In the genomic region with DNA sequence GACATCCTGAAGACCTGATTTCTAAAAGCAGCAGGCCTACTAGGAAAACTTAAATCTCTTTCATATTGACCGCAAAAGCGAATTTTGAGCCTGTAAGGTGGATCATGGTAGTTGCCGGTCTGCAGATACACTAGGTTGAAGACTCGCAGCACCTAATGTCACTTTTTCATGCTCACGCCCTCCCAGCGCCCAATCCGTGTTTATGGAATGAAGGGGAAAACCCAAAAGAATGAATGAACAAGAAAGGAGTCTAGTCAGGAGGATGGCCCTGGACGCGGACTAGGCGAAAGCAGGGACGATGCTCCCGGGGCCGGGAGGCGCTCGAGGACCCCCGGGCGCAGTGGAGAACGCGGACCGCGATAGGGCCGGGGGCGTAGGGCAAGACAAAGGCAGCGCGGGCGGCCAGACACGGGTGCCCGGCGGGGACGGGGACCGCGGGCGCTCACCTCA, we compare ENCODE assay signal across 8 cellular contexts. TPM values are rescaled to one million over a fixed set of nuclear protein-coding genes. Genes with fewer than 3 reads are reported as not detected.
A peak's percentile ranks its signal among the peaks of the same experiment; 100 is the strongest.
DNase-seq lines count a peak whose midpoint lies in the region; ATAC-seq lines count a peak whose summit lies in the region.

No MANE protein-coding gene starts in this region.

- H3K4me1 ChIP-seq in duodenal mucosa (ENCODE audit: control insufficient read depth in 1 of 2, insufficient read depth in 2 of 2, low read length in 2 of 2) = peaks cover 42 to 51% of the 10 kb centered on the region in 2 donors

- peak overlapping the region; percentile 79 to 88 for H3K9ac ChIP-seq in duodenal mucosa (ENCODE audit: low read depth in 1 of 2, low read length in 2 of 2)

- peaks cover 61% of the 10 kb centered on the region for H3K4me1 Mint-ChIP-seq in activated CD4-positive, alpha-beta T cell treated with anti-CD3 and anti-CD28 coated beads for 36 hours
- peaks cover 37 to 59% of the 10 kb centered on the region in 2 donors for H3K4me1 Mint-ChIP-seq in natural killer cell treated with Interleukin-12 subunit alpha and Interleukin-12 subunit beta and Interleukin-15 and Interleukin-18, amount 100 ng/mL, for 72 hours (ENCODE audit: low read depth in 2 of 2)

- intact Hi-C loops in activated CD4-positive, alpha-beta T cell treated with anti-CD3 and anti-CD28 coated beads for 36 hours (cut with DNase I, micrococcal nuclease) = loop anchor here (1.0 to 10.0 kb wide), 10 partner anchors 51 to 969 kb away; a partner anchor contains a TSS

- no peak for DNase-seq in activated CD4-positive, alpha-beta T cell treated with anti-CD3 and anti-CD28 coated beads for 36 hours
- no peak for DNase-seq in activated CD4-positive, alpha-beta T cell treated with anti-CD3 and anti-CD28 coated beads for 48 hours
- DNase-seq in RKO (ENCODE audit: low spot score) (peak; percentile 14), HuH-7.5 (ENCODE audit: low spot score) (no peak), NOMO-1 treated with dmso at 0.1 percent for 144 hours (lab: John Stamatoyannopoulos, UW; ENCODE audit: unreplicated experiment) (no peak)
- no peak for DNase-seq in natural killer cell treated with Interleukin-12 subunit alpha and Interleukin-12 subunit beta and Interleukin-15 and Interleukin-18, amount 100 ng/mL, for 72 hours (ENCODE audit: low spot score)

- POLR2A ChIA-PET in activated CD4-positive, alpha-beta T cell treated with anti-CD3 and anti-CD28 coated beads for 36 hours (lab: Charles Lee) = interaction anchor here (2.8 kb wide), 1 partner anchor 35 kb away, joined by 13 read pairs; no protein-coding TSS in a partner anchor

- H3K9me3 Mint-ChIP-seq in activated CD4-positive, alpha-beta T cell treated with anti-CD3 and anti-CD28 coated beads for 36 hours (ENCODE audit: low read depth) = no peaks in the 10 kb centered on the region
- H3K9me3 Mint-ChIP-seq in natural killer cell treated with Interleukin-12 subunit alpha and Interleukin-12 subunit beta and Interleukin-15 and Interleukin-18, amount 100 ng/mL, for 72 hours = no peaks in the 10 kb centered on the region

- CTCF ChIA-PET in activated CD4-positive, alpha-beta T cell treated with anti-CD3 and anti-CD28 coated beads for 36 hours (lab: Charles Lee) = interaction anchor here (1.0 to 1.9 kb wide), 6 partner anchors 10 to 241 kb away, joined by 3 to 7 read pairs (median 4); no protein-coding TSS in a partner anchor

- H3K27me3 ChIP-seq in duodenal mucosa (ENCODE audit: control insufficient read depth in 1 of 2, insufficient read depth in 2 of 2, low read length in 2 of 2) = no peaks in the 10 kb centered on the region

- peak overlapping the region; percentile 92 for H3K27ac ChIP-seq in duodenal mucosa (ENCODE audit: low read depth, low read length)

- H3K36me3 ChIP-seq in duodenal mucosa (ENCODE audit: control insufficient read depth in 1 of 2, insufficient read depth in 2 of 2, low read length in 2 of 2) = no peaks in the 10 kb centered on the region

- H3K4me3 ChIP-seq in duodenal mucosa (ENCODE audit: low read depth in 1 of 2, low read length in 2 of 2) = peak overlapping the region; percentile 74 to 89

- H3K27ac Mint-ChIP-seq in activated CD4-positive, alpha-beta T cell treated with anti-CD3 and anti-CD28 coated beads for 36 hours = peak overlapping the region; percentile 94
- H3K27ac Mint-ChIP-seq in natural killer cell treated with Interleukin-12 subunit alpha and Interleukin-12 subunit beta and Interleukin-15 and Interleukin-18, amount 100 ng/mL, for 72 hours = peak overlapping the region; percentile 61 to 88

- peak overlapping the region; percentile 96 for H3K4me3 Mint-ChIP-seq in activated CD4-positive, alpha-beta T cell treated with anti-CD3 and anti-CD28 coated beads for 36 hours
- H3K4me3 Mint-ChIP-seq in natural killer cell treated with Interleukin-12 subunit alpha and Interleukin-12 subunit beta and Interleukin-15 and Interleukin-18, amount 100 ng/mL, for 72 hours = peak overlapping the region; percentile 97

- peaks cover 3% of the 10 kb centered on the region for H3K36me3 Mint-ChIP-seq in activated CD4-positive, alpha-beta T cell treated with anti-CD3 and anti-CD28 coated beads for 36 hours (ENCODE audit: low read depth)
- no peaks in the 10 kb centered on the region for H3K36me3 Mint-ChIP-seq in natural killer cell treated with Interleukin-12 subunit alpha and Interleukin-12 subunit beta and Interleukin-15 and Interleukin-18, amount 100 ng/mL, for 72 hours

- peaks cover 6% of the 10 kb centered on the region for H3K27me3 Mint-ChIP-seq in activated CD4-positive, alpha-beta T cell treated with anti-CD3 and anti-CD28 coated beads for 36 hours
- H3K27me3 Mint-ChIP-seq in natural killer cell treated with Interleukin-12 subunit alpha and Interleukin-12 subunit beta and Interleukin-15 and Interleukin-18, amount 100 ng/mL, for 72 hours = no peaks in the 10 kb centered on the region

- ATAC-seq in activated CD4-positive, alpha-beta T cell treated with anti-CD3 and anti-CD28 coated beads for 36 hours = no peak
- no peak for ATAC-seq in natural killer cell treated with Interleukin-12 subunit alpha and Interleukin-12 subunit beta and Interleukin-15 and Interleukin-18, amount 100 ng/mL, for 72 hours
- ATAC-seq in GM19397 (IDR thresholded peaks at IDR 0.05; ENCODE audit: unreplicated experiment) = no peak

- H3K9me3 ChIP-seq in duodenal mucosa (ENCODE audit: control insufficient read depth in 1 of 2, low read length in 2 of 2) = no peaks in the 10 kb centered on the region

RNA-seq across cellular contexts. Expression of a gene that starts 0.8 kb away (rescaled TPM):
- 10 to 100 TPM; 18.2 to 23.5 TPM for total RNA-seq in activated CD4-positive, alpha-beta T cell treated with anti-CD3 and anti-CD28 coated beads for 36 hours
- 10 to 100 TPM; 16.2 to 30.8 TPM for total RNA-seq in natural killer cell treated with Interleukin-12 subunit alpha and Interleukin-12 subunit beta and Interleukin-15 and Interleukin-18, amount 100 ng/mL, for 72 hours
